8 cellular contexts compared by ENCODE assay signal in genomic region chr1:100423832-100424337, GRCh38.
DNase-seq lines count a peak whose midpoint lies in the region; ATAC-seq and TF ChIP-seq lines count a peak whose summit lies in the region.

No MANE protein-coding gene starts in this region.

- no peaks in the 10 kb centered on the region for H3K9me3 Mint-ChIP-seq in activated CD4-positive, alpha-beta T cell treated with anti-CD3 and anti-CD28 coated beads, Interleukin-2, amount 10 ng/mL, durations not matched to agents 24 days and 14 days
- H3K9me3 Mint-ChIP-seq in activated B cell treated with CpG ODN at 0.5 μM for 24 hours (no peaks in the 10 kb centered on the region), MCF 10A (ENCODE audit: unreplicated experiment) (no peaks in the 10 kb centered on the region)
- no peaks in the 10 kb centered on the region for H3K9me3 Mint-ChIP-seq in stimulated activated memory B cell treated with anti-CD40 and anti-IgM and Interleukin-4, amounts not matched to agents 10 μg/mL and 1 μg/mL and 100 μg/mL, for 72 hours

- POLR2A ChIA-PET in activated B cell treated with CpG ODN at 0.5 μM for 24 hours (lab: Charles Lee) = interaction anchor here (0.5 to 1.4 kb wide), 4 partner anchors 64 to 158 kb away, joined by 3 to 4 read pairs (median 3); partner anchors contain the start of gene RTCA
- POLR2A ChIA-PET in MCF 10A (lab: Yijun Ruan, JAX) = interaction anchor here (0.6 to 0.7 kb wide), 2 partner anchors 16 to 183 kb away, joined by 3 read pairs; no protein-coding TSS in a partner anchor

- CTCF ChIA-PET in activated B cell treated with CpG ODN at 0.5 μM for 24 hours (lab: Charles Lee) (interaction anchor here (1.1 to 2.2 kb wide), 4 partner anchors 12 to 70 kb away, joined by 3 to 9 read pairs (median 6); no protein-coding TSS in a partner anchor), MCF 10A (lab: Yijun Ruan, JAX) (interaction anchor here (0.6 to 1.0 kb wide), 2 partner anchors 23 to 32 kb away, joined by 3 to 7 read pairs; no protein-coding TSS in a partner anchor)

- H3K36me3 Mint-ChIP-seq in activated CD4-positive, alpha-beta T cell treated with anti-CD3 and anti-CD28 coated beads, Interleukin-2, amount 10 ng/mL, durations not matched to agents 24 days and 14 days (ENCODE audit: low read depth) = peaks cover 26% of the 10 kb centered on the region
- peaks cover 15% of the 10 kb centered on the region for H3K36me3 Mint-ChIP-seq in activated B cell treated with CpG ODN at 0.5 μM for 24 hours (ENCODE audit: low read depth)
- H3K36me3 Mint-ChIP-seq in stimulated activated memory B cell treated with anti-CD40 and anti-IgM and Interleukin-4, amounts not matched to agents 10 μg/mL and 1 μg/mL and 100 μg/mL, for 72 hours = no peaks in the 10 kb centered on the region
- H3K36me3 Mint-ChIP-seq in MCF 10A (ENCODE audit: insufficient read depth, unreplicated experiment) = no peaks in the 10 kb centered on the region

- peak overlapping the region; percentile 77 for H3K27ac Mint-ChIP-seq in activated CD4-positive, alpha-beta T cell treated with anti-CD3 and anti-CD28 coated beads, Interleukin-2, amount 10 ng/mL, durations not matched to agents 24 days and 14 days
- peak overlapping the region; percentile 76 for H3K27ac Mint-ChIP-seq in activated B cell treated with CpG ODN at 0.5 μM for 24 hours
- peak overlapping the region; percentile 55 for H3K27ac Mint-ChIP-seq in stimulated activated memory B cell treated with anti-CD40 and anti-IgM and Interleukin-4, amounts not matched to agents 10 μg/mL and 1 μg/mL and 100 μg/mL, for 72 hours
- H3K27ac Mint-ChIP-seq in MCF 10A (ENCODE audit: low read depth, unreplicated experiment) = no peak overlapping the region

- ATAC-seq in HG02870 (IDR thresholded peaks at IDR 0.05; ENCODE audit: unreplicated experiment) (peak; percentile 87), activated B cell treated with CpG ODN at 0.5 μM for 24 hours (ENCODE audit: low read depth) (peak; percentile 75)
- ATAC-seq in stimulated activated memory B cell treated with anti-CD40 and anti-IgM and Interleukin-4, amounts not matched to agents 10 μg/mL and 1 μg/mL and 100 μg/mL, for 72 hours = peak; percentile 76

- peak; percentile 71 for DNase-seq in activated CD4-positive, alpha-beta T cell treated with anti-CD3 and anti-CD28 coated beads, Interleukin-2, amount 10 ng/mL, durations not matched to agents 24 days and 14 days
- no peak for DNase-seq in activated CD4-positive, alpha-beta T cell treated with anti-CD3 and anti-CD28 coated beads, Interleukin-2, amount 50 U/mL, for 48 hours
- no peak for DNase-seq in activated B cell treated with CpG ODN at 0.5 μM for 24 hours
- DNase-seq in nucleus accumbens (lab: John Stamatoyannopoulos, UW) = no peak
- no peak for DNase-seq in MCF 10A (ENCODE audit: unreplicated experiment)
- DNase-seq in amniotic stem cell (lab: John Stamatoyannopoulos, UW) = no peak

- intact Hi-C loops in activated CD4-positive, alpha-beta T cell treated with anti-CD3 and anti-CD28 coated beads, Interleukin-2, amount 10 ng/mL, durations not matched to agents 24 days and 14 days (cut with micrococcal nuclease) = loop anchor here (2.0 kb wide), 2 partner anchors 17 to 23 kb away; no protein-coding TSS in a partner anchor
- intact Hi-C loops in activated B cell treated with CpG ODN at 0.5 μM for 24 hours (cut with micrococcal nuclease) (loop anchor here (5.0 kb wide), 1 partner anchor 72 kb away; the partner anchor contains the start of gene CDC14A), MCF 10A (cut with micrococcal nuclease) (no loop called here)

- TF ChIP-seq CTCF in activated B cell treated with CpG ODN at 0.5 μM for 24 hours (IDR thresholded peaks at IDR 0.05) (no peak), MCF 10A (IDR thresholded peaks at IDR 0.05; ENCODE audit: unreplicated experiment) (no peak)

- peak overlapping the region; percentile 58 for H3K4me3 Mint-ChIP-seq in activated CD4-positive, alpha-beta T cell treated with anti-CD3 and anti-CD28 coated beads, Interleukin-2, amount 10 ng/mL, durations not matched to agents 24 days and 14 days
- H3K4me3 Mint-ChIP-seq in activated B cell treated with CpG ODN at 0.5 μM for 24 hours (peak overlapping the region; percentile 29), MCF 10A (ENCODE audit: unreplicated experiment) (no peak overlapping the region)
- peak overlapping the region; percentile 16 for H3K4me3 Mint-ChIP-seq in stimulated activated memory B cell treated with anti-CD40 and anti-IgM and Interleukin-4, amounts not matched to agents 10 μg/mL and 1 μg/mL and 100 μg/mL, for 72 hours

- no peaks in the 10 kb centered on the region for H3K27me3 Mint-ChIP-seq in activated CD4-positive, alpha-beta T cell treated with anti-CD3 and anti-CD28 coated beads, Interleukin-2, amount 10 ng/mL, durations not matched to agents 24 days and 14 days
- H3K27me3 Mint-ChIP-seq in activated B cell treated with CpG ODN at 0.5 μM for 24 hours (no peaks in the 10 kb centered on the region), MCF 10A (ENCODE audit: insufficient read depth, unreplicated experiment) (no peaks in the 10 kb centered on the region)
- H3K27me3 Mint-ChIP-seq in stimulated activated memory B cell treated with anti-CD40 and anti-IgM and Interleukin-4, amounts not matched to agents 10 μg/mL and 1 μg/mL and 100 μg/mL, for 72 hours = no peaks in the 10 kb centered on the region

- peaks cover 39% of the 10 kb centered on the region for H3K4me1 Mint-ChIP-seq in activated CD4-positive, alpha-beta T cell treated with anti-CD3 and anti-CD28 coated beads, Interleukin-2, amount 10 ng/mL, durations not matched to agents 24 days and 14 days
- H3K4me1 Mint-ChIP-seq in activated B cell treated with CpG ODN at 0.5 μM for 24 hours (peaks cover 34% of the 10 kb centered on the region), MCF 10A (ENCODE audit: insufficient read depth, unreplicated experiment) (no peaks in the 10 kb centered on the region)
- H3K4me1 Mint-ChIP-seq in stimulated activated memory B cell treated with anti-CD40 and anti-IgM and Interleukin-4, amounts not matched to agents 10 μg/mL and 1 μg/mL and 100 μg/mL, for 72 hours = peaks cover 42% of the 10 kb centered on the region

- BruUV-seq in MCF 10A (replicated peaks; lab: Mats Ljungman, UMichigan) = no TSS peak
